ENCODE assay signal across 8 cellular contexts in the genomic region with DNA sequence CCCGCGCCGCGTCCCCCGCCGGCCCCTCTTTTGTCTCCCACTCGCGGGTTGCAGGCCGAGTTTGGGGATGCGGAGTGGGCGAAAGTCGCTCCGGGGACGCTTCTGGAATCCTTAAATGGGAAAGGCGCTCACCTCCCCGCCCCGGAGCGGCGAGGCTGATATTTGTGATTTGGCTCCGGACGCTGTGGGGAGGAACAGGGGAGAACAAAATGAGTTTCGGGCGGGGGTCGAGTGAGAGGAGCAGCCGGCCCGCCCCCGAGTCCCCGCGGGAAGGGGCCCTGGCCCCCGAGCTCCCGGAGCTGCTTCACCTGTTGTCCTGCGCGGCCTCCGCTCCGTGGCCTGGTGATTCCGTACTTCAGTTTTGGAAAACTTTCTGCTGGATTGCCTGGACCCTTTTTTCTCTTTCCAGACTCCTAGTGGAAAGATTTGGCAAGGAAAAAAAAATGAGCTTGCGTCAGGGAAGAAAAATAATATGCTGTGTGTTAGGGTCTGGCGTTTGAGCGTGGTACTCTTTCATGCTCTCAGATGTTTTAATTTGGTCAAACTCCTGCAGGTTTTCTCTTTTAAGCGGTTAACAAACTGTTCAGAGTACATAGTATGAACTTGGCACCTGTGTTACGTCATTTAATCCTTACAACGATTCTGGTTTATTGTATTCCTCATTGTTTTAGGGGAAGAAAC. TPM values are rescaled to one million over a fixed set of nuclear protein-coding genes. Genes with fewer than 3 reads are reported as not detected.
DNase-seq lines count a peak whose midpoint lies in the region; ATAC-seq and TF ChIP-seq lines count a peak whose summit lies in the region.

No MANE protein-coding gene starts in this region.

- H3K36me3 ChIP-seq in HUES6 (ENCODE audit: control insufficient read depth, insufficient read depth, low read length) (peaks cover 5% of the 10 kb centered on the region; the same call in 1 of the 2 replicates), mucosa of rectum (ENCODE audit: control insufficient read depth in 2 of 2, insufficient read depth in 2 of 2, low read length in 2 of 2) (no peaks in the 10 kb centered on the region), testis (ENCODE audit: low read depth, missing control alignments) (no peaks in the 10 kb centered on the region)

- no peak for TF ChIP-seq POLR2A in testis (IDR thresholded peaks at IDR 0.05)

- POLR2A ChIA-PET in WTC11 (lab: Charles Lee) = interaction anchor here (0.7 to 1.5 kb wide), 4 partner anchors 13 to 142 kb away, joined by 3 to 5 read pairs (median 4); no protein-coding TSS in a partner anchor

- no peaks in the 10 kb centered on the region for H3K9me3 ChIP-seq in HUES6 (ENCODE audit: control insufficient read depth, insufficient read depth, low read depth, low read length)
- H3K9me3 ChIP-seq in mucosa of rectum (ENCODE audit: control insufficient read depth in 2 of 2, low read length in 2 of 2) = no peaks in the 10 kb centered on the region
- no peaks in the 10 kb centered on the region for H3K9me3 ChIP-seq in testis

- H3K27ac ChIP-seq in HUES6 (ENCODE audit: low read depth, low read length) (peak overlapping the region; percentile 81), mucosa of rectum (ENCODE audit: low read depth in 2 of 2, low read length in 2 of 2) (peak overlapping the region; percentile 88 to 91), testis (peak overlapping the region; percentile 96 to 98)

- intact Hi-C loops in testis (cut with DNase I; ENCODE audit: low total_unique reads) = no loop called here

- WGBS in testis, 2 donors = 0% methylated on average over 29 to 38 of the region's 42 CpGs

- H3K9me3 Mint-ChIP-seq in WTC11 = no peaks in the 10 kb centered on the region
- no peaks in the 10 kb centered on the region for H3K9me3 Mint-ChIP-seq in effector memory CD8-positive, alpha-beta T cell

- CTCF ChIA-PET in WTC11 (lab: Charles Lee) = interaction anchor here (0.8 to 2.4 kb wide), 5 partner anchors 18 to 63 kb away, joined by 3 to 11 read pairs (median 4); no protein-coding TSS in a partner anchor

- peaks cover 44% of the 10 kb centered on the region for H3K4me1 ChIP-seq in HUES6 (ENCODE audit: control insufficient read depth, insufficient read depth, low read length)
- peaks cover 13 to 22% of the 10 kb centered on the region in 2 donors for H3K4me1 ChIP-seq in mucosa of rectum (ENCODE audit: control insufficient read depth in 2 of 2, insufficient read depth in 2 of 2, low read length in 2 of 2)
- peaks cover 22% of the 10 kb centered on the region for H3K4me1 ChIP-seq in testis

- H3K9ac ChIP-seq in HUES6 (ENCODE audit: low read length) = peak overlapping the region; percentile 94
- peak overlapping the region; percentile 82 to 83 for H3K9ac ChIP-seq in mucosa of rectum (ENCODE audit: low read depth in 1 of 2, low read length in 2 of 2)

- peak overlapping the region; percentile 86 for H3K27ac Mint-ChIP-seq in WTC11
- peak overlapping the region; percentile 75 to 85 for H3K27ac Mint-ChIP-seq in effector memory CD8-positive, alpha-beta T cell

- no peaks in the 10 kb centered on the region for H3K27me3 Mint-ChIP-seq in WTC11 (ENCODE audit: low read depth)
- H3K27me3 Mint-ChIP-seq in effector memory CD8-positive, alpha-beta T cell = no peaks in the 10 kb centered on the region

- H3K36me3 Mint-ChIP-seq in WTC11 = peaks cover 10% of the 10 kb centered on the region
- H3K36me3 Mint-ChIP-seq in effector memory CD8-positive, alpha-beta T cell (ENCODE audit: insufficient read depth) = peaks cover 5% of the 10 kb centered on the region

- H3K4me1 Mint-ChIP-seq in WTC11 = peaks cover 60% of the 10 kb centered on the region
- peaks cover 27 to 32% of the 10 kb centered on the region in 2 donors for H3K4me1 Mint-ChIP-seq in effector memory CD8-positive, alpha-beta T cell (ENCODE audit: low read depth in 2 of 2)

- peak overlapping the region; percentile 86 for H3K4me3 Mint-ChIP-seq in WTC11
- H3K4me3 Mint-ChIP-seq in effector memory CD8-positive, alpha-beta T cell = peak overlapping the region; percentile 86 to 87

- peak; percentile 7 for ATAC-seq in GM18907 (IDR thresholded peaks at IDR 0.05; ENCODE audit: unreplicated experiment)
- no peak for ATAC-seq in WTC11
- ATAC-seq in effector memory CD8-positive, alpha-beta T cell (replicated peaks) = no peak
- ATAC-seq in GM21360 (IDR thresholded peaks at IDR 0.05; ENCODE audit: unreplicated experiment) = no peak

- DNase-seq in WTC11 (ENCODE audit: low spot score) (no peak), testis (peak; percentile 66), NCI-H2107 treated with DMSO at 0.1 percent for 48 hours (lab: John Stamatoyannopoulos, UW; ENCODE audit: unreplicated experiment) (no peak)
- DNase-seq in effector memory CD8-positive, alpha-beta T cell = peak in 1 of 3 experiments; percentile 4

- H3K4me3 ChIP-seq in HUES6 (ENCODE audit: low read depth, low read length) (peak overlapping the region; percentile 92), mucosa of rectum (ENCODE audit: low read length in 2 of 2) (peak overlapping the region; percentile 73 to 76), testis (peak overlapping the region; percentile 92 to 96)

- TF ChIP-seq CTCF in WTC11 (IDR thresholded peaks at IDR 0.05) = no peak
- peak in 2 of 3 experiments; percentile 28 to 53 for TF ChIP-seq CTCF in testis (IDR thresholded peaks at IDR 0.05)

- H3K27me3 ChIP-seq in HUES6 (ENCODE audit: control insufficient read depth, insufficient read depth, low read length) (no peaks in the 10 kb centered on the region), mucosa of rectum (ENCODE audit: control insufficient read depth in 2 of 2, insufficient read depth in 2 of 2, low read length in 2 of 2) (no peaks in the 10 kb centered on the region), testis (no peaks in the 10 kb centered on the region)

TF ChIP-seq in WTC11, 78 proteins besides CTCF, POLR2A, EP300 and RAD21 (continues in another document):
- TF ChIP-seq ZNF121 (CRISPR knock-in tag; IDR thresholded peaks at IDR 0.05) (no peak), OVOL2 (CRISPR knock-in tag; IDR thresholded peaks at IDR 0.05; ENCODE audit: borderline replicate concordance) (no peak), GABPB1 (CRISPR knock-in tag; IDR thresholded peaks at IDR 0.05) (no peak), NFYB (CRISPR knock-in tag; conservative IDR thresholded peaks at IDR 0.05; ENCODE audit: low read depth) (0 out of 2 replicates have a peak, but pooled peaks have one; percentile 12), NR3C1 (CRISPR knock-in tag; conservative IDR thresholded peaks at IDR 0.05; ENCODE audit: low read depth) (no peak), FOXP1 (CRISPR knock-in tag; IDR thresholded peaks at IDR 0.05; ENCODE audit: borderline replicate concordance) (peak; percentile 53; the same call in 1 of the 2 replicates), EMX1 (CRISPR knock-in tag; IDR thresholded peaks at IDR 0.05) (no peak), RELA (CRISPR knock-in tag; IDR thresholded peaks at IDR 0.05; ENCODE audit: borderline replicate concordance) (no peak), ZNF219 (CRISPR knock-in tag; IDR thresholded peaks at IDR 0.05; ENCODE audit: borderline replicate concordance) (no peak), TP53 (CRISPR knock-in tag; IDR thresholded peaks at IDR 0.05) (no peak), TCF7 (CRISPR knock-in tag; IDR thresholded peaks at IDR 0.05; ENCODE audit: low read depth) (no peak)
- TF ChIP-seq, protein P1, sequence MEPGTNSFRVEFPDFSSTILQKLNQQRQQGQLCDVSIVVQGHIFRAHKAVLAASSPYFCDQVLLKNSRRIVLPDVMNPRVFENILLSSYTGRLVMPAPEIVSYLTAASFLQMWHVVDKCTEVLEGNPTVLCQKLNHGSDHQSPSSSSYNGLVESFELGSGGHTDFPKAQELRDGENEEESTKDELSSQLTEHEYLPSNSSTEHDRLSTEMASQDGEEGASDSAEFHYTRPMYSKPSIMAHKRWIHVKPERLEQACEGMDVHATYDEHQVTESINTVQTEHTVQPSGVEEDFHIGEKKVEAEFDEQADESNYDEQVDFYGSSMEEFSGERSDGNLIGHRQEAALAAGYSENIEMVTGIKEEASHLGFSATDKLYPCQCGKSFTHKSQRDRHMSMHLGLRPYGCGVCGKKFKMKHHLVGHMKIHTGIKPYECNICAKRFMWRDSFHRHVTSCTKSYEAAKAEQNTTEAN (CRISPR knock-in tag; IDR thresholded peaks at IDR 0.05) = no peak
- TF ChIP-seq, protein P2, sequence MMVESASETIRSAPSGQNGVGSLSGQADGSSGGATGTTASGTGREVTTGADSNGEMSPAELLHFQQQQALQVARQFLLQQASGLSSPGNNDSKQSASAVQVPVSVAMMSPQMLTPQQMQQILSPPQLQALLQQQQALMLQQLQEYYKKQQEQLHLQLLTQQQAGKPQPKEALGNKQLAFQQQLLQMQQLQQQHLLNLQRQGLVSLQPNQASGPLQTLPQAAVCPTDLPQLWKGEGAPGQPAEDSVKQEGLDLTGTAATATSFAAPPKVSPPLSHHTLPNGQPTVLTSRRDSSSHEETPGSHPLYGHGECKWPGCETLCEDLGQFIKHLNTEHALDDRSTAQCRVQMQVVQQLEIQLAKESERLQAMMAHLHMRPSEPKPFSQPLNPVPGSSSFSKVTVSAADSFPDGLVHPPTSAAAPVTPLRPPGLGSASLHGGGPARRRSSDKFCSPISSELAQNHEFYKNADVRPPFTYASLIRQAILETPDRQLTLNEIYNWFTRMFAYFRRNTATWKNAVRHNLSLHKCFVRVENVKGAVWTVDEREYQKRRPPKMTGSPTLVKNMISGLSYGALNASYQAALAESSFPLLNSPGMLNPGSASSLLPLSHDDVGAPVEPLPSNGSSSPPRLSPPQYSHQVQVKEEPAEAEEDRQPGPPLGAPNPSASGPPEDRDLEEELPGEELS (CRISPR knock-in tag; IDR thresholded peaks at IDR 0.05) = no peak
- TF ChIP-seq, protein P3, sequence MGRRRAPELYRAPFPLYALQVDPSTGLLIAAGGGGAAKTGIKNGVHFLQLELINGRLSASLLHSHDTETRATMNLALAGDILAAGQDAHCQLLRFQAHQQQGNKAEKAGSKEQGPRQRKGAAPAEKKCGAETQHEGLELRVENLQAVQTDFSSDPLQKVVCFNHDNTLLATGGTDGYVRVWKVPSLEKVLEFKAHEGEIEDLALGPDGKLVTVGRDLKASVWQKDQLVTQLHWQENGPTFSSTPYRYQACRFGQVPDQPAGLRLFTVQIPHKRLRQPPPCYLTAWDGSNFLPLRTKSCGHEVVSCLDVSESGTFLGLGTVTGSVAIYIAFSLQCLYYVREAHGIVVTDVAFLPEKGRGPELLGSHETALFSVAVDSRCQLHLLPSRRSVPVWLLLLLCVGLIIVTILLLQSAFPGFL (CRISPR knock-in tag; IDR thresholded peaks at IDR 0.05; ENCODE audit: borderline replicate concordance) = no peak

RNA-seq across cellular contexts. Expression of a gene that starts 0.8 kb away (rescaled TPM):
- total RNA-seq in WTC11 (2021) (99.7 to 107 TPM (median 104 TPM) in 3 replicates), testis (10 to 100 TPM; 42.6 to 51.1 TPM)
- polyA plus RNA-seq in testis (ENCODE audit: insufficient read depth, low read depth, low replicate concordance) = 19.5 TPM
